In the genomic region with DNA sequence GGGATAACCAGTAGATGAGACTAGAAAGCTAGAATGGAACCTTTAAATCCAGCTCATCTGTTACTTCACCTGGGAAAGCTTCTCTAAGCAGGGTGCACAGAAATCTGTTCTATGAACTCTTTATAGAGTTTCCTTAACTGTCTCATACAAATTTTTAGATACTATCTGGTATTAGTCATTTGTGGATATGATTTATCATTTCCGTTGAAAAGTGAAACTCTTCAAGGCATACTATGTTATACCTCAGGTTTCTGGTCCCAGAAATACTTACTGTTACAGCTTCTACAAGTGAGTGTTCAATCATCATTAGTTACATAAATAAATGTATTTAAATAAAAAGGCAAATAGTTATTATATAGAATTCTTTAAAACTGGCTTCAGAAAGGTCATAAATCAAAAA, we compare ENCODE assay signal across 17 cellular contexts.
DNase-seq lines count a peak whose midpoint lies in the region; ATAC-seq and TF ChIP-seq lines count a peak whose summit lies in the region.
"Had no signal": no experiment of that assay in that cellular context is flagged by ENCODE, and none has a peak within 500 bp of the region (broad histone marks: within the 10 kb centered on the region; RNA-seq: fewer than 3 reads in every experiment).

No MANE protein-coding gene starts in this region.

- no peak overlapping the region for H3K4me3 ChIP-seq in fibroblast of the aortic adventitia (ENCODE audit: low read depth, low read length)
- H3K4me3 ChIP-seq: BLaER1 treated with 17β-estradiol and CSF1 and Interleukin-3, amounts not matched to agents 10 nM and 100 nM; transverse colon had no signal

- ATAC-seq in GM18858 (IDR thresholded peaks at IDR 0.05; ENCODE audit: unreplicated experiment) = peak; percentile 80
- peak; percentile 77 for ATAC-seq in GM21526 (IDR thresholded peaks at IDR 0.05; ENCODE audit: low FRiP score, unreplicated experiment)
- ATAC-seq in GM19328 (IDR thresholded peaks at IDR 0.05; ENCODE audit: unreplicated experiment) = no peak
- ATAC-seq: HepG2, T-helper 17 cell had no signal

- DNase-seq in HT-29 (ENCODE audit: low spot score) (peak; percentile 10), fibroblast of the aortic adventitia (ENCODE audit: low read depth) (peak; percentile 4), COR-L47 (lab: John Stamatoyannopoulos, UW) (no peak), NCI-H345 treated with DMSO at 0.1 percent for 48 hours (lab: John Stamatoyannopoulos, UW; ENCODE audit: unreplicated experiment) (no peak)
- DNase-seq: activated CD8-positive, alpha-beta memory T cell treated with anti-CD3 and anti-CD28 coated beads, Interleukin-2, amount 50 U/mL, for 48 hours; DMS53; effector CD8-positive, alpha-beta T cell; NCI-H2107; Right ventricle myocardium superior; stimulated activated CD4-positive, alpha-beta T cell treated with anti-CD3 and anti-CD28 coated beads, Interleukin-4, amount 100 ng/mL, for 4 hours; T-helper 17 cell; transverse colon had no signal

- TF ChIP-seq CTCF in fibroblast of the aortic adventitia (IDR thresholded peaks at IDR 0.05; ENCODE audit: insufficient read depth, low read length) = no peak

Comparison
In these comparisons a context has a peak if more than half of its experiments do, and no peak if none do; other contexts are left out.
1. DNase-seq: peak in HT-29 (single experiment) and fibroblast of the aortic adventitia (single experiment); none in COR-L47 (single experiment) and NCI-H345 treated with DMSO at 0.1 percent for 48 hours (single experiment).